In genomic region chr12:131755305-131756113, GRCh38 we compare ENCODE assay signal across 9 cellular contexts. TPM values are rescaled to one million over a fixed set of nuclear protein-coding genes. Genes with fewer than 3 reads are reported as not detected.
A peak's percentile ranks its signal among the peaks of the same experiment; 100 is the strongest.
DNase-seq lines count a peak whose midpoint lies in the region; ATAC-seq, FAIRE-seq and TF ChIP-seq lines count a peak whose summit lies in the region.
"Had no signal": no experiment of that assay in that cellular context is flagged by ENCODE, and none has a peak within 500 bp of the region (broad histone marks: within the 10 kb centered on the region; RNA-seq: fewer than 3 reads in every experiment).

No MANE protein-coding gene starts in this region.

- no peak overlapping the region for H3K9ac ChIP-seq in OCI-LY3 (ENCODE audit: low read length)
- no peak overlapping the region for H3K9ac ChIP-seq in smooth muscle cell (ENCODE audit: low read depth)

- TF ChIP-seq POLR2A in H54 (IDR thresholded peaks at IDR 0.05; ENCODE audit: low read depth, low read length) = no peak

- ATAC-seq in GM21367 (IDR thresholded peaks at IDR 0.05; ENCODE audit: unreplicated experiment) = no peak

- H3F3A ChIP-seq in smooth muscle cell (ENCODE audit: low read depth) = no peaks in the 10 kb centered on the region

- H3K4me1 ChIP-seq in OCI-LY3 (ENCODE audit: low read length) = 0 out of 2 replicates have a peak, but pooled peaks cover 3% of the 10 kb centered on the region
- H3K4me1 ChIP-seq in smooth muscle cell (ENCODE audit: low read depth) = no peaks in the 10 kb centered on the region

- H3K4me2 ChIP-seq in OCI-LY3 (ENCODE audit: low read length) = peak overlapping the region; percentile 41
- no peak overlapping the region for H3K4me2 ChIP-seq in smooth muscle cell

- peak overlapping the region; percentile 40; the same call in 1 of the 2 replicates for H3K4me3 ChIP-seq in OCI-LY3 (ENCODE audit: low read length)
- H3K4me3 ChIP-seq in cardiac fibroblast (replicated peaks in 1 of 2; ENCODE audit: low read depth in 2 of 2, low read length in 2 of 2) = no peak overlapping the region
- H3K4me3 ChIP-seq in smooth muscle cell = no peak overlapping the region
- H3K4me3 ChIP-seq: ovary had no signal

- no peaks in the 10 kb centered on the region for H4K20me1 ChIP-seq in OCI-LY3 (ENCODE audit: insufficient read depth, low read length)
- peaks cover 9% of the 10 kb centered on the region for H4K20me1 ChIP-seq in smooth muscle cell (ENCODE audit: low read depth)

- TF ChIP-seq CTCF in OCI-LY3 (IDR thresholded peaks at IDR 0.05; ENCODE audit: low read depth, low read length) (peak; percentile 68), cardiac fibroblast (IDR thresholded peaks at IDR 0.05; ENCODE audit: low read depth, low read length) (peak; percentile 38), smooth muscle cell (IDR thresholded peaks at IDR 0.05; ENCODE audit: borderline replicate concordance, insufficient read depth, poor library complexity, severe bottlenecking) (peak; percentile 28)

- no peaks in the 10 kb centered on the region for H3K9me3 ChIP-seq in OCI-LY3 (ENCODE audit: insufficient read depth, low read length)
- H3K9me3 ChIP-seq in smooth muscle cell (replicated peaks; ENCODE audit: low read depth) = no peaks in the 10 kb centered on the region
- H3K9me3 ChIP-seq: ovary had no signal

- H3K27ac ChIP-seq in OCI-LY3 (ENCODE audit: low read length) (no peak overlapping the region), smooth muscle cell (ENCODE audit: low read depth) (no peak overlapping the region)
- H3K27ac ChIP-seq: ovary had no signal

- FAIRE-seq in H54 (lab: Jason Lieb, UNC) = no peak

- H3K36me3 ChIP-seq in OCI-LY3 (replicated peaks; ENCODE audit: low read depth, low read length) = peaks cover 67% of the 10 kb centered on the region
- H3K36me3 ChIP-seq in smooth muscle cell (ENCODE audit: low read depth) = peaks cover 11% of the 10 kb centered on the region
- H3K36me3 ChIP-seq: ovary had no signal

- no peak overlapping the region; the same call in 1 of the 2 replicates for H2AFZ ChIP-seq in OCI-LY3 (ENCODE audit: low read depth, low read length)
- no peak overlapping the region for H2AFZ ChIP-seq in smooth muscle cell (ENCODE audit: low read depth)

- 93% methylated on average over 16 of the region's 16 CpGs for WGBS in smooth muscle cell (ENCODE audit: low lambda C conversion rate)

- H3K79me2 ChIP-seq in OCI-LY3 (ENCODE audit: low read length) = no peaks in the 10 kb centered on the region
- no peaks in the 10 kb centered on the region for H3K79me2 ChIP-seq in smooth muscle cell (ENCODE audit: low read depth)

- H3K27me3 ChIP-seq in OCI-LY3 (ENCODE audit: low read depth, low read length) (no peaks in the 10 kb centered on the region), smooth muscle cell (ENCODE audit: low read depth) (no peaks in the 10 kb centered on the region)
- H3K27me3 ChIP-seq: ovary had no signal

- DNase-seq in DMS53 treated with DMSO at 0.1 percent for 48 hours (lab: John Stamatoyannopoulos, UW; ENCODE audit: unreplicated experiment) = peak; percentile 61
- DNase-seq in H54 (ENCODE audit: insufficient read length, low spot score) = peak; percentile 33
- DNase-seq in cardiac fibroblast (ENCODE audit: low read depth in 2 of 2) = peak; percentile 23 to 29
- DNase-seq in smooth muscle cell (lab: John Stamatoyannopoulos, UW; ENCODE audit: unreplicated experiment) = no peak
- DNase-seq in mesenteric fat pad (ENCODE audit: low spot score) = no peak
- no peak for DNase-seq in islet precursor cell

RNA-seq across cellular contexts. Expression of gene SFSWAP, which starts 44.6 kb away (rescaled TPM):
- total RNA-seq in smooth muscle cell = 19.4 and 32.3 TPM in 2 replicates
- 24.1 and 33.5 TPM in 2 replicates for polyA plus RNA-seq in smooth muscle cell
- 36.1 TPM for total RNA-seq in mesenteric fat pad

Comparison
In these comparisons a context has a peak if more than half of its experiments do, and no peak if none do; other contexts are left out.
1. DNase-seq: peak in DMS53 treated with DMSO at 0.1 percent for 48 hours (single experiment), H54 (single experiment) and cardiac fibroblast (2 of 2); none in smooth muscle cell (single experiment), mesenteric fat pad (single experiment) and islet precursor cell (single experiment).
2. Peak in every context shown above with its lines, with median percentiles within 50 percentile points of each other: CTCF ChIP-seq.